15 cellular contexts compared by ENCODE assay signal in genomic region chr14:22518073-22518472, GRCh38.
DNase-seq lines count a peak whose midpoint lies in the region; ATAC-seq and TF ChIP-seq lines count a peak whose summit lies in the region.
"Had no signal": no experiment of that assay in that cellular context is flagged by ENCODE, and none has a peak within 500 bp of the region (broad histone marks: within the 10 kb centered on the region; RNA-seq: fewer than 3 reads in every experiment).

No MANE protein-coding gene starts in this region.

- no peaks in the 10 kb centered on the region for H3K79me1 ChIP-seq in IMR-90 (ENCODE audit: low read depth in 1 of 2, low read length in 2 of 2)

- H3K27ac Mint-ChIP-seq in CD8-positive, alpha-beta T cell, result peak overlapping the region; percentile 99
- H3K27ac Mint-ChIP-seq in nephron, result peak overlapping the region; percentile 48 to 97 (median 92)

- no peak for DNase-seq in CD8-positive, alpha-beta T cell
- DNase-seq in IMR-90 (no peak), astrocyte of the hippocampus (ENCODE audit: low read depth, low spot score) (peak; percentile 56), SW480 (ENCODE audit: low spot score) (no peak)
- no peak for DNase-seq in activated CD4-positive, CD25-positive, alpha-beta regulatory T cell (lab: John Stamatoyannopoulos, UW)
- no peak for DNase-seq in stimulated activated CD4-positive, alpha-beta T cell treated with anti-CD3 and anti-CD28 coated beads, Interleukin-4, amount 100 ng/mL, for 4 hours
- DNase-seq: COR-L47, foreskin fibroblast, KG1, NCI-H187, SJCRH30 had no signal

- H3K27me3 ChIP-seq in CD8-positive, alpha-beta T cell (ENCODE audit: insufficient read depth, low read length), result no peaks in the 10 kb centered on the region
- H3K27me3 ChIP-seq in IMR-90 (ENCODE audit: control insufficient read depth, insufficient read depth, low read length), result no peaks in the 10 kb centered on the region
- H3K27me3 ChIP-seq: SJCRH30 had no signal

- 100% methylated on average over 1 of the region's 2 CpGs; no CpG with 5 or more reads in 1 of the 2 experiments for WGBS in IMR-90 (ENCODE audit: extremely low coverage in 2 of 2, insufficient read length in 1 of 2), 2 experiments

- H2BK20ac ChIP-seq in IMR-90 (ENCODE audit: low read depth, low read length), result 0 out of 2 replicates have a peak overlapping the region, but pooled peaks have one; percentile 34

- H3K9me3 Mint-ChIP-seq in CD8-positive, alpha-beta T cell, result no peaks in the 10 kb centered on the region
- no peaks in the 10 kb centered on the region for H3K9me3 Mint-ChIP-seq in nephron

- TF ChIP-seq CTCF in CD8-positive, alpha-beta T cell (IDR thresholded peaks at IDR 0.05), result no peak
- TF ChIP-seq CTCF in IMR-90 (conservative IDR thresholded peaks at IDR 0.05; ENCODE audit: low read depth, low read length), result no peak
- no peak for TF ChIP-seq CTCF in nephron (IDR thresholded peaks at IDR 0.05; ENCODE audit: unreplicated experiment in 3 of 3)

- H3K23ac ChIP-seq in IMR-90 (ENCODE audit: low read depth, low read length), result no peak overlapping the region

- no TSS peak for BruUV-seq in IMR-90 (replicated peaks; lab: Mats Ljungman, UMichigan)

- TF ChIP-seq RAD21 in IMR-90 (IDR thresholded peaks at IDR 0.05; ENCODE audit: low read length), result no peak

- peak overlapping the region; percentile 35; the same call in 1 of the 2 replicates for H2BK120ac ChIP-seq in IMR-90 (ENCODE audit: low read depth, low read length)

- peak; percentile 22 for ATAC-seq in CD8-positive, alpha-beta T cell
- no peak for ATAC-seq in IMR-90 (ENCODE audit: low read depth)
- ATAC-seq: activated CD4-positive, CD25-positive, alpha-beta regulatory T cell treated with anti-CD3 and anti-CD28 coated beads, Interleukin-2, amount 50 U/mL, for 24 hours; sciatic nerve had no signal

- H3K4me1 Mint-ChIP-seq in CD8-positive, alpha-beta T cell (ENCODE audit: low read depth), result peaks cover 88% of the 10 kb centered on the region
- peaks cover 81% of the 10 kb centered on the region for H3K4me1 Mint-ChIP-seq in nephron

- no peak overlapping the region for H2AFZ ChIP-seq in IMR-90 (replicated peaks; ENCODE audit: low read length, poor library complexity)

- H2BK15ac ChIP-seq in IMR-90 (ENCODE audit: low read depth, low read length), result 0 out of 3 replicates have a peak overlapping the region, but pooled peaks have one; percentile 68

- no peak overlapping the region for H3K14ac ChIP-seq in IMR-90 (replicated peaks; ENCODE audit: low read depth, low read length)

- H3K9me3 ChIP-seq in CD8-positive, alpha-beta T cell (ENCODE audit: low read length), result no peaks in the 10 kb centered on the region
- no peaks in the 10 kb centered on the region for H3K9me3 ChIP-seq in IMR-90 (ENCODE audit: control insufficient read depth, insufficient read depth, low read length)
- H3K9me3 ChIP-seq: SJCRH30, thoracic aorta had no signal

- H3K9ac ChIP-seq in IMR-90 (ENCODE audit: low read depth, low read length), result no peak overlapping the region

- no peak overlapping the region for H4K8ac ChIP-seq in IMR-90 (ENCODE audit: low read depth in 2 of 2, low read length in 2 of 2)

- H4K20me1 ChIP-seq in IMR-90 (ENCODE audit: insufficient read depth, low read length), result no peaks in the 10 kb centered on the region

- H3K27me3 Mint-ChIP-seq in CD8-positive, alpha-beta T cell (ENCODE audit: low read depth), result no peaks in the 10 kb centered on the region
- H3K27me3 Mint-ChIP-seq in nephron (ENCODE audit: low read depth), result peaks cover 6% of the 10 kb centered on the region

- H2AK5ac ChIP-seq in IMR-90 (ENCODE audit: low read depth, low read length), result no peak overlapping the region

- CTCF ChIA-PET in CD8-positive, alpha-beta T cell (lab: Charles Lee), result interaction anchor here (1.0 to 7.2 kb wide), 10 partner anchors 9 to 52 kb away, joined by 3 to 47 read pairs (median 7); no protein-coding TSS in a partner anchor
- CTCF ChIA-PET in IMR-90 (lab: Yijun Ruan, JAX), result no interaction called here

- TF ChIP-seq POLR2A in IMR-90 (IDR thresholded peaks at IDR 0.05; ENCODE audit: low read depth, low read length), result no peak

- H3K4ac ChIP-seq in IMR-90 (ENCODE audit: low read depth, low read length), result no peak overlapping the region

- H3K4me1 ChIP-seq in CD8-positive, alpha-beta T cell (ENCODE audit: insufficient read depth, low read length), result peaks cover 95% of the 10 kb centered on the region
- peaks cover 11% of the 10 kb centered on the region for H3K4me1 ChIP-seq in IMR-90 (ENCODE audit: control insufficient read depth, insufficient read depth, low read length)

- peaks cover 33% of the 10 kb centered on the region for H3K36me3 ChIP-seq in CD8-positive, alpha-beta T cell (ENCODE audit: insufficient read depth, low read length)
- H3K36me3 ChIP-seq in IMR-90 (ENCODE audit: control insufficient read depth, insufficient read depth, low read length), result no peaks in the 10 kb centered on the region
- H3K36me3 ChIP-seq: thoracic aorta had no signal

- no peak overlapping the region for H3K56ac ChIP-seq in IMR-90 (ENCODE audit: extremely low read depth, insufficient read depth, low read length)

- dilution Hi-C loops in IMR-90 (cut with HindIII; ENCODE audit: low sequenced_read_pairs, unreplicated experiment), result no loop called here

- in situ Hi-C loops in IMR-90 (cut with MboI; ENCODE audit: low sequenced_read_pairs), result no loop called here

- H3K27ac ChIP-seq in CD8-positive, alpha-beta T cell (ENCODE audit: low read depth, low read length), result peak overlapping the region; percentile 58
- H3K27ac ChIP-seq in IMR-90 (ENCODE audit: insufficient read depth, low read length), result no peak overlapping the region
- H3K27ac ChIP-seq: SJCRH30, thoracic aorta had no signal

- H4K91ac ChIP-seq in IMR-90 (ENCODE audit: insufficient read depth, low read depth, low read length), result no peak overlapping the region

- H3K9me1 ChIP-seq in IMR-90 (ENCODE audit: insufficient read depth, low read length), result 0 out of 2 replicates have a peak, but pooled peaks cover 2% of the 10 kb centered on the region

- H3K4me3 ChIP-seq in CD8-positive, alpha-beta T cell (ENCODE audit: low read depth, low read length), result peak overlapping the region; percentile 36
- no peak overlapping the region for H3K4me3 ChIP-seq in IMR-90 (ENCODE audit: insufficient read depth, low read depth, low read length)
- H3K4me3 ChIP-seq: SJCRH30, thoracic aorta had no signal

- no peak overlapping the region for H2AK9ac ChIP-seq in IMR-90 (replicated peaks; ENCODE audit: low read depth, low read length, poor library complexity)

- no peak overlapping the region for H3K4me2 ChIP-seq in IMR-90 (ENCODE audit: low read depth, low read length)

- peaks cover 89% of the 10 kb centered on the region for H3K36me3 Mint-ChIP-seq in CD8-positive, alpha-beta T cell
- peaks cover 3% of the 10 kb centered on the region for H3K36me3 Mint-ChIP-seq in nephron (ENCODE audit: low read depth)

- no peak overlapping the region for H3K18ac ChIP-seq in IMR-90 (ENCODE audit: low read depth, low read length)

- H2BK5ac ChIP-seq in IMR-90 (ENCODE audit: low read depth, low read length, poor library complexity, severe bottlenecking), result no peak overlapping the region

- peak overlapping the region; percentile 86 for H3K4me3 Mint-ChIP-seq in CD8-positive, alpha-beta T cell
- peak overlapping the region in 1 of 3 experiments; percentile 16 for H3K4me3 Mint-ChIP-seq in nephron

- H4K5ac ChIP-seq in IMR-90 (ENCODE audit: low read depth, low read length), result no peak overlapping the region

- intact Hi-C loops in CD8-positive, alpha-beta T cell (cut with DNase I, micrococcal nuclease), result loop anchor here (5.0 to 10.0 kb wide), 2 partner anchors 34 to 293 kb away; no protein-coding TSS in a partner anchor
- intact Hi-C loops in IMR-90 (cut with micrococcal nuclease), result no loop called here

- POLR2A ChIA-PET in CD8-positive, alpha-beta T cell (lab: Charles Lee), result interaction anchor here (1.0 to 26.7 kb wide), 10 partner anchors 8 to 43 kb away, joined by 3 to 472 read pairs (median 17); no protein-coding TSS in a partner anchor
- POLR2A ChIA-PET in IMR-90 (lab: Charles Lee; ENCODE audit: unreplicated experiment), result no interaction called here

TF ChIP-seq in IMR-90, 13 proteins besides CTCF, POLR2A, EP300 and RAD21:
- TF ChIP-seq ELK1 (IDR thresholded peaks at IDR 0.05; ENCODE audit: borderline replicate concordance, low read depth, low read length), result no peak
- no peak for TF ChIP-seq FOS (IDR thresholded peaks at IDR 0.05; ENCODE audit: low read depth, low read length)
- no peak for TF ChIP-seq SMC3 (IDR thresholded peaks at IDR 0.05; ENCODE audit: low read depth, low read length)
- no peak for TF ChIP-seq USF2 (IDR thresholded peaks at IDR 0.05; ENCODE audit: low read depth, low read length)
- no peak for TF ChIP-seq CEBPB (IDR thresholded peaks at IDR 0.05; ENCODE audit: low read depth, low read length)
- TF ChIP-seq MAFK (IDR thresholded peaks at IDR 0.05; ENCODE audit: low read depth, low read length), result no peak
- no peak for TF ChIP-seq NFE2L2 (IDR thresholded peaks at IDR 0.05; ENCODE audit: low read depth, low read length)
- TF ChIP-seq BHLHE40 (IDR thresholded peaks at IDR 0.05; ENCODE audit: low read depth, low read length), result no peak
- no peak for TF ChIP-seq RFX5 (IDR thresholded peaks at IDR 0.05; ENCODE audit: low read depth, low read length)
- TF ChIP-seq MXI1 (IDR thresholded peaks at IDR 0.05; ENCODE audit: borderline replicate concordance, low read depth, low read length), result no peak
- TF ChIP-seq CHD1 (IDR thresholded peaks at IDR 0.05; ENCODE audit: low read depth, low read length), result no peak
